Comparison of ENCODE assay signal across 1 cellular context in the genomic region with DNA sequence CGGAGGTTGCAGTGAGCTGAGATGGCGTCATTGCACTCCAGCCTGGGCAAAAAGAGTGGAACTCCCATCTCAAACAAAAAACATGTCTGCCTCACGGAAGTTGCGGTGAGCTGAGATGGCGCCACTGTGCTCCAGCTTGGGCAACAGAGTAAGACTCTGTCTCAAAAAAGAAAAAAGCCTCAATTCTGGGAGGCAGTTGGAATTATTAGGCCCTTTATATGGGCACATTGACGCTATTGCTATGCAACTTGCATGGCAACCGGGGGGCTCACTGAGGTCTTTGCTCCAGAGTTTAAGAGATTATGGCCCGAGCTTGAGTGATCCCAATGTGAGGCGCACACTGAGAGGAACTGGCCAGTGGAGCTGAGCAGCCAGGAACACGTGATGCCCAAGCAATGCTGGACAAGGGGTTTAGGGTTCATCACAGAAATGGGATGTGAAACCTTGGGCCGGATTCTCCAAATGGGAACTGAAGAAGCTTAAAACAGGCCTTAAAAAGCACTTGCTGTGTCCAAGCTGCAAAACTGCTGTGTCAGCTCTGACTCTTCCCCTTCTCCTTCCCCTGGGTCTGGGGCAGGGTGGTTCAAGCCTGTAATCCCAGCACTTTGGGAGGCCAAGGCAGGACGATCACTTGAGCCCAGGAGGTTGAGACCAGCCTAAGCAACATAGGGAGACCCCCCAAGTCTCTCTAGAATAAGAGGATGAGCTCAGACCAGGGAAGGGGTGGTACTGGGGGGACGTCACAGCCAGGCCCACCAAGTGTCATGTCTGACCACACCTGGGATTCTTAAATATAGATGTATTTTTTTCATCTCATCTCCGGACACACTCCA.
TF ChIP-seq lines count a peak whose summit lies in the region.

No MANE protein-coding gene starts in this region.

TF ChIP-seq in HepG2, 621 proteins besides CTCF, POLR2A, EP300 and RAD21 (continued from another document and continues in another):
- TF ChIP-seq, protein P1, sequence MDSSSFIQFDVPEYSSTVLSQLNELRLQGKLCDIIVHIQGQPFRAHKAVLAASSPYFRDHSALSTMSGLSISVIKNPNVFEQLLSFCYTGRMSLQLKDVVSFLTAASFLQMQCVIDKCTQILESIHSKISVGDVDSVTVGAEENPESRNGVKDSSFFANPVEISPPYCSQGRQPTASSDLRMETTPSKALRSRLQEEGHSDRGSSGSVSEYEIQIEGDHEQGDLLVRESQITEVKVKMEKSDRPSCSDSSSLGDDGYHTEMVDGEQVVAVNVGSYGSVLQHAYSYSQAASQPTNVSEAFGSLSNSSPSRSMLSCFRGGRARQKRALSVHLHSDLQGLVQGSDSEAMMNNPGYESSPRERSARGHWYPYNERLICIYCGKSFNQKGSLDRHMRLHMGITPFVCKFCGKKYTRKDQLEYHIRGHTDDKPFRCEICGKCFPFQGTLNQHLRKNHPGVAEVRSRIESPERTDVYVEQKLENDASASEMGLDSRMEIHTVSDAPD (CRISPR knock-in tag; IDR thresholded peaks at IDR 0.05): 0 out of 2 replicates have a peak, but pooled peaks have one; percentile 51
- peak; percentile 66 for TF ChIP-seq HOXA5 (CRISPR knock-in tag; IDR thresholded peaks at IDR 0.05)
- peak; percentile 99 for TF ChIP-seq AGO1 (IDR thresholded peaks at IDR 0.05; ENCODE audit: low read depth, low read length, poor library complexity, severe bottlenecking)
- TF ChIP-seq ZNF317 (CRISPR knock-in tag; IDR thresholded peaks at IDR 0.05): peak; percentile 65; the same call in 1 of the 2 replicates
- TF ChIP-seq ZNF264 (CRISPR knock-in tag; IDR thresholded peaks at IDR 0.05): 0 out of 2 replicates have a peak, but pooled peaks have one; percentile 6
- 0 out of 2 replicates have a peak, but pooled peaks have one; percentile 34 for TF ChIP-seq CAMTA2 (CRISPR knock-in tag; IDR thresholded peaks at IDR 0.05; ENCODE audit: borderline replicate concordance)
- peak; percentile 67; the same call in 1 of the 2 replicates for TF ChIP-seq TERF1 (CRISPR knock-in tag; IDR thresholded peaks at IDR 0.05)
- TF ChIP-seq HNRNPH1 (optimal IDR thresholded peaks at IDR 0.05; ENCODE audit: low read depth, low read length): peak; percentile 91
- 0 out of 2 replicates have a peak, but pooled peaks have one; percentile 50 for TF ChIP-seq MXD1 (CRISPR knock-in tag; IDR thresholded peaks at IDR 0.05)
- 0 out of 2 replicates have a peak, but pooled peaks have one; percentile 15 for TF ChIP-seq ZNF451 (CRISPR knock-in tag; IDR thresholded peaks at IDR 0.05)
- TF ChIP-seq KDM2A (CRISPR knock-in tag; IDR thresholded peaks at IDR 0.05; ENCODE audit: borderline replicate concordance, low read depth): peak; percentile 82
- TF ChIP-seq, protein P2, sequence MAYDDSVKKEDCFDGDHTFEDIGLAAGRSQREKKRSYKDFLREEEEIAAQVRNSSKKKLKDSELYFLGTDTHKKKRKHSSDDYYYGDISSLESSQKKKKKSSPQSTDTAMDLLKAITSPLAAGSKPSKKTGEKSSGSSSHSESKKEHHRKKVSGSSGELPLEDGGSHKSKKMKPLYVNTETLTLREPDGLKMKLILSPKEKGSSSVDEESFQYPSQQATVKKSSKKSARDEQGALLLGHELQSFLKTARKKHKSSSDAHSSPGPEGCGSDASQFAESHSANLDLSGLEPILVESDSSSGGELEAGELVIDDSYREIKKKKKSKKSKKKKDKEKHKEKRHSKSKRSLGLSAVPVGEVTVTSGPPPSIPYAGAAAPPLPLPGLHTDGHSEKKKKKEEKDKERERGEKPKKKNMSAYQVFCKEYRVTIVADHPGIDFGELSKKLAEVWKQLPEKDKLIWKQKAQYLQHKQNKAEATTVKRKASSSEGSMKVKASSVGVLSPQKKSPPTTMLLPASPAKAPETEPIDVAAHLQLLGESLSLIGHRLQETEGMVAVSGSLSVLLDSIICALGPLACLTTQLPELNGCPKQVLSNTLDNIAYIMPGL (CRISPR knock-in tag; IDR thresholded peaks at IDR 0.05; ENCODE audit: borderline replicate concordance in 1 of 2, low read depth in 1 of 2): peak in 1 of 2 experiments; percentile 20; a peak in 1 of 4 replicates
- peak; percentile 59; the same call in 1 of the 2 replicates for TF ChIP-seq ZNF780A (CRISPR knock-in tag; IDR thresholded peaks at IDR 0.05)
- no peak for TF ChIP-seq ZSCAN21 (CRISPR knock-in tag; IDR thresholded peaks at IDR 0.05; ENCODE audit: borderline replicate concordance)
- no peak for TF ChIP-seq ZNF124 (CRISPR knock-in tag; IDR thresholded peaks at IDR 0.05)
- 0 out of 2 replicates have a peak, but pooled peaks have one; percentile 25 for TF ChIP-seq ZNF672 (CRISPR knock-in tag; IDR thresholded peaks at IDR 0.05)
- TF ChIP-seq ZNF296 (CRISPR knock-in tag; conservative IDR thresholded peaks at IDR 0.05): no peak
- TF ChIP-seq ATF7 (IDR thresholded peaks at IDR 0.05): no peak
- no peak for TF ChIP-seq ATF7 (CRISPR knock-in tag; IDR thresholded peaks at IDR 0.05)
- 0 out of 2 replicates have a peak, but pooled peaks have one; percentile 19 for TF ChIP-seq ZFP1 (CRISPR knock-in tag; IDR thresholded peaks at IDR 0.05)
- TF ChIP-seq, protein P3, sequence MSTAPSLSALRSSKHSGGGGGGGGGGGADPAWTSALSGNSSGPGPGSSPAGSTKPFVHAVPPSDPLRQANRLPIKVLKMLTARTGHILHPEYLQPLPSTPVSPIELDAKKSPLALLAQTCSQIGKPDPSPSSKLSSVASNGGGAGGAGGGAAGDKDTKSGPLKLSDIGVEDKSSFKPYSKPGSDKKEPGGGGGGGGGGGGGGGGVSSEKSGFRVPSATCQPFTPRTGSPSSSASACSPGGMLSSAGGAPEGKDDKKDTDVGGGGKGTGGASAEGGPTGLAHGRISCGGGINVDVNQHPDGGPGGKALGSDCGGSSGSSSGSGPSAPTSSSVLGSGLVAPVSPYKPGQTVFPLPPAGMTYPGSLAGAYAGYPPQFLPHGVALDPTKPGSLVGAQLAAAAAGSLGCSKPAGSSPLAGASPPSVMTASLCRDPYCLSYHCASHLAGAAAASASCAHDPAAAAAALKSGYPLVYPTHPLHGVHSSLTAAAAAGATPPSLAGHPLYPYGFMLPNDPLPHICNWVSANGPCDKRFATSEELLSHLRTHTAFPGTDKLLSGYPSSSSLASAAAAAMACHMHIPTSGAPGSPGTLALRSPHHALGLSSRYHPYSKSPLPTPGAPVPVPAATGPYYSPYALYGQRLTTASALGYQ (CRISPR knock-in tag; IDR thresholded peaks at IDR 0.05): peak; percentile 69; the same call in 1 of the 2 replicates
- TF ChIP-seq PHF5A (CRISPR knock-in tag; IDR thresholded peaks at IDR 0.05; ENCODE audit: low read depth, unreplicated experiment): peak; percentile 50
- TF ChIP-seq ZNF746 (CRISPR knock-in tag; IDR thresholded peaks at IDR 0.05): no peak; the same call in none of the 2 replicates
- no peak for TF ChIP-seq SRSF9 (IDR thresholded peaks at IDR 0.05; ENCODE audit: borderline replicate concordance, insufficient read depth, low read depth, low read length, poor library complexity, severe bottlenecking)
- TF ChIP-seq ZNF615 (CRISPR knock-in tag; IDR thresholded peaks at IDR 0.05; ENCODE audit: borderline replicate concordance): 0 out of 2 replicates have a peak, but pooled peaks have one; percentile 62
- TF ChIP-seq POLR2AphosphoS5 (IDR thresholded peaks at IDR 0.05; ENCODE audit: low read depth, low read length): peak; percentile 83
- TF ChIP-seq ZSCAN25 (CRISPR knock-in tag; IDR thresholded peaks at IDR 0.05): no peak
- TF ChIP-seq, protein P4, sequence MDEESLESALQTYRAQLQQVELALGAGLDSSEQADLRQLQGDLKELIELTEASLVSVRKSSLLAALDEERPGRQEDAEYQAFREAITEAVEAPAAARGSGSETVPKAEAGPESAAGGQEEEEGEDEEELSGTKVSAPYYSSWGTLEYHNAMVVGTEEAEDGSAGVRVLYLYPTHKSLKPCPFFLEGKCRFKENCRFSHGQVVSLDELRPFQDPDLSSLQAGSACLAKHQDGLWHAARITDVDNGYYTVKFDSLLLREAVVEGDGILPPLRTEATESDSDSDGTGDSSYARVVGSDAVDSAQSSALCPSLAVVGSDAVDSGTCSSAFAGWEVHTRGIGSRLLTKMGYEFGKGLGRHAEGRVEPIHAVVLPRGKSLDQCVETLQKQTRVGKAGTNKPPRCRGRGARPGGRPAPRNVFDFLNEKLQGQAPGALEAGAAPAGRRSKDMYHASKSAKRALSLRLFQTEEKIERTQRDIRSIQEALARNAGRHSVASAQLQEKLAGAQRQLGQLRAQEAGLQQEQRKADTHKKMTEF (CRISPR knock-in tag; IDR thresholded peaks at IDR 0.05): peak; percentile 39; the same call in 1 of the 2 replicates
- TF ChIP-seq, protein P5, sequence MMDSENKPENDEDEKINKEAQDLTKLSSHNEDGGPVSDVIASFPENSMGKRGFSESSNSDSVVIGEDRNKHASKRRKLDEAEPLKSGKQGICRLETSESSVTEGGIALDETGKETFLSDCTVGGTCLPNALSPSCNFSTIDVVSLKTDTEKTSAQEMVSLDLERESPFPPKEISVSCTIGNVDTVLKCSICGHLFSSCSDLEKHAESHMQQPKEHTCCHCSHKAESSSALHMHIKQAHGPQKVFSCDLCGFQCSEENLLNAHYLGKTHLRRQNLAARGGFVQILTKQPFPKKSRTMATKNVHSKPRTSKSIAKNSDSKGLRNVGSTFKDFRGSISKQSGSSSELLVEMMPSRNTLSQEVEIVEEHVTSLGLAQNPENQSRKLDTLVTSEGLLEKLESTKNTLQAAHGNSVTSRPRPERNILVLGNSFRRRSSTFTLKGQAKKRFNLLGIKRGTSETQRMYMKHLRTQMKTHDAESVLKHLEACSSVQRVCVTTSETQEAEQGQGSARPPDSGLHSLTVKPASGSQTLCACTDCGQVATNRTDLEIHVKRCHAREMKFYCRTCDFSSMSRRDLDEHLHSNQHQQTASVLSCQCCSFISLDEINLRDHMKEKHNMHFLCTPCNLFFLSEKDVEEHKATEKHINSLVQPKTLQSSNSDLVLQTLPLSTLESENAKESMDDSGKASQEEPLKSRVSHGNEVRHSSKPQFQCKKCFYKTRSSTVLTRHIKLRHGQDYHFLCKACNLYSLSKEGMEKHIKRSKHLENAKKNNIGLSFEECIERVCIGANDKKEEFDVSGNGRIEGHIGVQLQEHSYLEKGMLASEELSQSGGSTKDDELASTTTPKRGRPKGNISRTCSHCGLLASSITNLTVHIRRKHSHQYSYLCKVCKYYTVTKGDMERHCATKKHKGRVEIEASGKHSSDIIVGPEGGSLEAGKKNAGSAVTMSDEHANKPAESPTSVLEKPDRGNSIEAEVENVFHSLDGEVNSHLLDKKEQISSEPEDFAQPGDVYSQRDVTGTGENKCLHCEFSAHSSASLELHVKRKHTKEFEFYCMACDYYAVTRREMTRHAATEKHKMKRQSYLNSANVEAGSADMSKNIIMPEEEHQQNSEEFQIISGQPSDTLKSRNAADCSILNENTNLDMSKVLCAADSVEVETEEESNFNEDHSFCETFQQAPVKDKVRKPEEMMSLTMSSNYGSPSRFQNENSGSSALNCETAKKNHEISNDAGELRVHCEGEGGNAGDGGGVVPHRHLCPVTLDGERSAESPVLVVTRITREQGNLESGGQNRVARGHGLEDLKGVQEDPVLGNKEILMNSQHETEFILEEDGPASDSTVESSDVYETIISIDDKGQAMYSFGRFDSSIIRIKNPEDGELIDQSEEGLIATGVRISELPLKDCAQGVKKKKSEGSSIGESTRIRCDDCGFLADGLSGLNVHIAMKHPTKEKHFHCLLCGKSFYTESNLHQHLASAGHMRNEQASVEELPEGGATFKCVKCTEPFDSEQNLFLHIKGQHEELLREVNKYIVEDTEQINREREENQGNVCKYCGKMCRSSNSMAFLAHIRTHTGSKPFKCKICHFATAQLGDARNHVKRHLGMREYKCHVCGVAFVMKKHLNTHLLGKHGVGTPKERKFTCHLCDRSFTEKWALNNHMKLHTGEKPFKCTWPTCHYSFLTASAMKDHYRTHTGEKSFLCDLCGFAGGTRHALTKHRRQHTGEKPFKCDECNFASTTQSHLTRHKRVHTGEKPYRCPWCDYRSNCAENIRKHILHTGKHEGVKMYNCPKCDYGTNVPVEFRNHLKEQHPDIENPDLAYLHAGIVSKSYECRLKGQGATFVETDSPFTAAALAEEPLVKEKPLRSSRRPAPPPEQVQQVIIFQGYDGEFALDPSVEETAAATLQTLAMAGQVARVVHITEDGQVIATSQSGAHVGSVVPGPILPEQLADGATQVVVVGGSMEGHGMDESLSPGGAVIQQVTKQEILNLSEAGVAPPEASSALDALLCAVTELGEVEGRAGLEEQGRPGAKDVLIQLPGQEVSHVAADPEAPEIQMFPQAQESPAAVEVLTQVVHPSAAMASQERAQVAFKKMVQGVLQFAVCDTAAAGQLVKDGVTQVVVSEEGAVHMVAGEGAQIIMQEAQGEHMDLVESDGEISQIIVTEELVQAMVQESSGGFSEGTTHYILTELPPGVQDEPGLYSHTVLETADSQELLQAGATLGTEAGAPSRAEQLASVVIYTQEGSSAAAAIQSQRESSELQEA (CRISPR knock-in tag; IDR thresholded peaks at IDR 0.05; ENCODE audit: not compliant biosample characterization): peak; percentile 29
- peak; percentile 89 for TF ChIP-seq MAFG (CRISPR knock-in tag; IDR thresholded peaks at IDR 0.05)
- no peak for TF ChIP-seq ARHGAP35 (CRISPR knock-in tag; IDR thresholded peaks at IDR 0.05; ENCODE audit: borderline replicate concordance)
- TF ChIP-seq ZNF703 (CRISPR knock-in tag; IDR thresholded peaks at IDR 0.05; ENCODE audit: borderline replicate concordance): 0 out of 2 replicates have a peak, but pooled peaks have one; percentile 31
- TF ChIP-seq ZNF34 (CRISPR knock-in tag; IDR thresholded peaks at IDR 0.05; ENCODE audit: borderline replicate concordance): no peak
- 0 out of 2 replicates have a peak, but pooled peaks have one; percentile 44 for TF ChIP-seq DR1 (CRISPR knock-in tag; IDR thresholded peaks at IDR 0.05)
- peak; percentile 12; the same call in 1 of the 2 replicates for TF ChIP-seq RXRA (CRISPR knock-in tag; IDR thresholded peaks at IDR 0.05)
- peak; percentile 40; the same call in 1 of the 2 replicates for TF ChIP-seq ZNF777 (CRISPR knock-in tag; IDR thresholded peaks at IDR 0.05)
- TF ChIP-seq HNRNPL (IDR thresholded peaks at IDR 0.05; ENCODE audit: low read depth, low read length): peak; percentile 61
- TF ChIP-seq ATF4 (CRISPR knock-in tag; IDR thresholded peaks at IDR 0.05): peak in 1 of 2 experiments; percentile 74; a peak in 1 of 4 replicates
- peak; percentile 14; the same call in 1 of the 2 replicates for TF ChIP-seq IRX3 (CRISPR knock-in tag; IDR thresholded peaks at IDR 0.05; ENCODE audit: borderline replicate concordance, low read depth)
- TF ChIP-seq WIZ (CRISPR knock-in tag; IDR thresholded peaks at IDR 0.05): peak; percentile 60; the same call in 1 of the 2 replicates
